In the genomic region with DNA sequence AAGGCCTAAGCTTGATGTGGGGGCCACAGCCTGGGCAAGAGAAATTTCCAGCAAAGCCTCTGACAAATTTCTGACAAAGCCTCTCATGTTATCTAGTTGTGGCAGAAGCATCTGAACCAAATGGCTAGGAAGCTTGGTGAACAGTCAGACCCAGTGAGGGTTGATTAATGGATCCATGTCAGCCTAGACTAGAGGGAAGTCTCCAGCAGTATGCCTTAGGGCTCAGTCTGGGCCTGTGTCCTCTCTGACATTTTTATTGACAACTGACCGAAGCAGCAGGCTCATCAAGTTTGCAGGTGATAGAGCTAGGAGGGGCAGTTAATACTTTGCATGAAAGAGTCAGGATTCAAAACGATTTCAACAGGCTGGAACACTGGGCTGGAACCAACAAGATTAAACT, we compare ENCODE assay signal across 16 cellular contexts. TPM values are rescaled to one million over a fixed set of nuclear protein-coding genes. Genes with fewer than 3 reads are reported as not detected.
DNase-seq lines count a peak whose midpoint lies in the region; ATAC-seq, FAIRE-seq and TF ChIP-seq lines count a peak whose summit lies in the region.
"Had no signal": no experiment of that assay in that cellular context is flagged by ENCODE, and none has a peak within 500 bp of the region (broad histone marks: within the 10 kb centered on the region; RNA-seq: fewer than 3 reads in every experiment).

No MANE protein-coding gene starts in this region.

- H3K9me3 Mint-ChIP-seq in activated naive CD4-positive, alpha-beta T cell treated with anti-CD3 and anti-CD28 coated beads, Interleukin-2, amount 50 U/mL, for 24 hours: no peaks in the 10 kb centered on the region
- no peaks in the 10 kb centered on the region for H3K9me3 Mint-ChIP-seq in activated naive CD4-positive, alpha-beta T cell treated with anti-CD3 and anti-CD28 coated beads, Interleukin-2, amount 10 ng/mL, durations not matched to agents 7 days and 5 days
- no peaks in the 10 kb centered on the region for H3K9me3 Mint-ChIP-seq in natural killer cell treated with Interleukin-12 subunit alpha and Interleukin-12 subunit beta and Interleukin-15 and Interleukin-18, amount 100 ng/mL, for 72 hours

- H3K36me3 Mint-ChIP-seq in activated naive CD4-positive, alpha-beta T cell treated with anti-CD3 and anti-CD28 coated beads, Interleukin-2, amount 50 U/mL, for 24 hours: peaks cover 3% of the 10 kb centered on the region
- peaks cover 9% of the 10 kb centered on the region for H3K36me3 Mint-ChIP-seq in activated naive CD4-positive, alpha-beta T cell treated with anti-CD3 and anti-CD28 coated beads, Interleukin-2, amount 10 ng/mL, durations not matched to agents 7 days and 5 days
- peaks cover 6% of the 10 kb centered on the region for H3K36me3 Mint-ChIP-seq in natural killer cell treated with Interleukin-12 subunit alpha and Interleukin-12 subunit beta and Interleukin-15 and Interleukin-18, amount 100 ng/mL, for 72 hours

- H3K9me2 ChIP-seq in HCT116 (ENCODE audit: insufficient read depth): no peaks in the 10 kb centered on the region

- H3K9me1 ChIP-seq in K562 (ENCODE audit: control insufficient read depth, insufficient read depth, low read length): no peaks in the 10 kb centered on the region

- H3K4me2 ChIP-seq in HCT116 (ENCODE audit: low read length) (no peak overlapping the region), K562 (ENCODE audit: insufficient read depth, low read length) (no peak overlapping the region)
- H3K4me2 ChIP-seq: BLaER1 treated with 17β-estradiol and CSF1 and Interleukin-3, amounts not matched to agents 10 nM and 100 nM had no signal

- H3K27ac Mint-ChIP-seq in activated naive CD4-positive, alpha-beta T cell treated with anti-CD3 and anti-CD28 coated beads, Interleukin-2, amount 50 U/mL, for 24 hours: peak overlapping the region; percentile 53
- H3K27ac Mint-ChIP-seq in activated naive CD4-positive, alpha-beta T cell treated with anti-CD3 and anti-CD28 coated beads, Interleukin-2, amount 10 ng/mL, durations not matched to agents 7 days and 5 days: no peak overlapping the region
- H3K27ac Mint-ChIP-seq in natural killer cell treated with Interleukin-12 subunit alpha and Interleukin-12 subunit beta and Interleukin-15 and Interleukin-18, amount 100 ng/mL, for 72 hours: no peak overlapping the region

- H3K9ac ChIP-seq in HCT116 (ENCODE audit: low read length) (no peak overlapping the region), K562 (ENCODE audit: insufficient read depth in 1 of 2, low read depth in 2 of 2, low read length in 2 of 2) (no peak overlapping the region), kidney (ENCODE audit: low read length in 2 of 2) (no peak overlapping the region)
- H3K9ac ChIP-seq: BLaER1 treated with 17β-estradiol and CSF1 and Interleukin-3, amounts not matched to agents 10 nM and 100 nM had no signal

- TF ChIP-seq POLR2A in HCT116 (IDR thresholded peaks at IDR 0.05; ENCODE audit: borderline replicate concordance, extremely low read depth, insufficient read depth, insufficient read length): no peak
- TF ChIP-seq POLR2A in K562 (conservative IDR thresholded peaks at IDR 0.05): no peak

- WGBS in K562 (ENCODE audit: insufficient coverage, low coverage, missing lambda C conversion rate): 26% methylated on average over 2 of the region's 2 CpGs

- peaks cover 0 to 7% of the 10 kb centered on the region in 2 experiments; a peak in 1 of 4 replicates for H3K36me3 ChIP-seq in HCT116 (ENCODE audit: control insufficient read depth in 1 of 2, insufficient read depth in 2 of 2, low read length in 2 of 2)
- no peaks in the 10 kb centered on the region for H3K36me3 ChIP-seq in K562 (ENCODE audit: control insufficient read depth, insufficient read depth, low read length)
- no peaks in the 10 kb centered on the region for H3K36me3 ChIP-seq in kidney (ENCODE audit: control insufficient read depth in 1 of 2, insufficient read depth in 2 of 2, low read length in 2 of 2)

- no peak for DNase-seq in activated naive CD4-positive, alpha-beta T cell treated with anti-CD3 and anti-CD28 coated beads, Interleukin-2, amount 10 ng/mL, durations not matched to agents 7 days and 5 days
- DNase-seq in HCT116 (ENCODE audit: low read depth, low spot score): no peak
- DNase-seq in K562 (ENCODE audit: extremely low read depth in 1 of 4, low spot score in 3 of 4): peak in 1 of 4 experiments; percentile 22
- no peak for DNase-seq in natural killer cell treated with Interleukin-12 subunit alpha and Interleukin-12 subunit beta and Interleukin-15 and Interleukin-18, amount 100 ng/mL, for 72 hours (ENCODE audit: low spot score)
- no peak for DNase-seq in inferior parietal cortex (ENCODE audit: extremely low spot score)
- no peak for DNase-seq in kidney
- DNase-seq: 8988T; AML-193; CD4-positive, CD25-positive, alpha-beta regulatory T cell; COR-L47; DND-41; GF-D8 had no signal

- H3K4me3 ChIP-seq in HCT116 (replicated peaks in 1 of 2; ENCODE audit: low read depth in 1 of 2, low read length in 2 of 2) (no peak overlapping the region), K562 (no peak overlapping the region), kidney (ENCODE audit: low read length in 2 of 2) (no peak overlapping the region)
- H3K4me3 ChIP-seq: BLaER1 treated with 17β-estradiol and CSF1 and Interleukin-3, amounts not matched to agents 10 nM and 100 nM had no signal

- ATAC-seq in HCT116 (no peak), K562 (no peak), HG03159 (IDR thresholded peaks at IDR 0.05; ENCODE audit: unreplicated experiment) (no peak)
- no peak for ATAC-seq in natural killer cell treated with Interleukin-12 subunit alpha and Interleukin-12 subunit beta and Interleukin-15 and Interleukin-18, amount 100 ng/mL, for 72 hours

- intact Hi-C loops in HCT116 (cut with micrococcal nuclease): loop anchor here (5.0 kb wide), 1 partner anchor 166 kb away; no protein-coding TSS in a partner anchor
- intact Hi-C loops in K562 (cut with micrococcal nuclease): loop anchor here (5.0 kb wide), 1 partner anchor 166 kb away; no protein-coding TSS in a partner anchor
- intact Hi-C loops in kidney (cut with DNase I): loop anchor here (10.0 kb wide), 1 partner anchor 314 kb away; no protein-coding TSS in a partner anchor

- no peak overlapping the region for H3K4me3 Mint-ChIP-seq in activated naive CD4-positive, alpha-beta T cell treated with anti-CD3 and anti-CD28 coated beads, Interleukin-2, amount 50 U/mL, for 24 hours
- H3K4me3 Mint-ChIP-seq in activated naive CD4-positive, alpha-beta T cell treated with anti-CD3 and anti-CD28 coated beads, Interleukin-2, amount 10 ng/mL, durations not matched to agents 7 days and 5 days: no peak overlapping the region
- H3K4me3 Mint-ChIP-seq in natural killer cell treated with Interleukin-12 subunit alpha and Interleukin-12 subunit beta and Interleukin-15 and Interleukin-18, amount 100 ng/mL, for 72 hours: peak overlapping the region; percentile 28

- H3K27ac ChIP-seq in HCT116 (ENCODE audit: low read depth, low read length): no peak overlapping the region
- no peak overlapping the region for H3K27ac ChIP-seq in K562 (ENCODE audit: extremely low read depth, low read depth, low read length)
- no peak overlapping the region for H3K27ac ChIP-seq in kidney (ENCODE audit: low read depth in 2 of 2, low read length in 2 of 2)
- H3K27ac ChIP-seq: BLaER1 treated with 17β-estradiol and CSF1 and Interleukin-3, amounts not matched to agents 10 nM and 100 nM had no signal

- RAD21 ChIA-PET in HCT116 (lab: Charles Lee; ENCODE audit: low non-redundant PET in 1 of 2, low total read pairs in 2 of 2, uncharacterized antibody in 2 of 2, unreplicated experiment in 2 of 2): interaction anchor here (3.8 to 4.0 kb wide), 2 partner anchors 318 kb away, joined by 22 to 36 read pairs; no protein-coding TSS in a partner anchor

- H3K4me1 Mint-ChIP-seq in activated naive CD4-positive, alpha-beta T cell treated with anti-CD3 and anti-CD28 coated beads, Interleukin-2, amount 50 U/mL, for 24 hours: peaks cover 16% of the 10 kb centered on the region
- peaks cover 24% of the 10 kb centered on the region for H3K4me1 Mint-ChIP-seq in activated naive CD4-positive, alpha-beta T cell treated with anti-CD3 and anti-CD28 coated beads, Interleukin-2, amount 10 ng/mL, durations not matched to agents 7 days and 5 days
- H3K4me1 Mint-ChIP-seq in natural killer cell treated with Interleukin-12 subunit alpha and Interleukin-12 subunit beta and Interleukin-15 and Interleukin-18, amount 100 ng/mL, for 72 hours (ENCODE audit: low read depth in 2 of 2): peaks cover 9 to 11% of the 10 kb centered on the region in 2 donors

- FAIRE-seq in K562 (lab: Jason Lieb, UNC) (peak; percentile 11), kidney (lab: Jason Lieb, UNC) (no peak)
- FAIRE-seq: H54 had no signal

- no peak for TF ChIP-seq EP300 in K562 (IDR thresholded peaks at IDR 0.05; ENCODE audit: low read length)

- H3K9me3 ChIP-seq in HCT116 (ENCODE audit: control insufficient read depth in 1 of 2, insufficient read depth in 1 of 2, low read depth in 1 of 2, low read length in 2 of 2) (no peaks in the 10 kb centered on the region), K562 (replicated peaks; ENCODE audit: control insufficient read depth, insufficient read depth, low read depth, low read length) (no peaks in the 10 kb centered on the region), kidney (ENCODE audit: control insufficient read depth in 1 of 2, low read length in 2 of 2) (no peaks in the 10 kb centered on the region)
- H3K9me3 ChIP-seq: BLaER1 treated with 17β-estradiol and CSF1 and Interleukin-3, amounts not matched to agents 10 nM and 100 nM had no signal

- H4K20me1 ChIP-seq in HCT116 (ENCODE audit: insufficient read depth) (no peaks in the 10 kb centered on the region), K562 (replicated peaks; ENCODE audit: control insufficient read depth, insufficient read depth, low read length) (no peaks in the 10 kb centered on the region; the same call in 1 of the 2 replicates)

- POLR2A ChIA-PET in HCT116 (lab: Charles Lee) (no interaction called here), K562 (lab: Yijun Ruan, JAX) (interaction anchor here (0.6 to 1.2 kb wide), 3 partner anchors 9 to 196 kb away, joined by 3 read pairs; no protein-coding TSS in a partner anchor)

- in situ Hi-C loops in K562 (cut with MboI): loop anchor here (5.0 to 25.0 kb wide), 2 partner anchors 181 to 301 kb away; no protein-coding TSS in a partner anchor

- H3K27me3 ChIP-seq in HCT116 (ENCODE audit: insufficient read depth, low read length) (no peaks in the 10 kb centered on the region), K562 (ENCODE audit: control insufficient read depth in 2 of 2, insufficient read depth in 2 of 2, low read length in 2 of 2) (peaks cover 0 to 5% of the 10 kb centered on the region in 2 experiments; a peak in 1 of 5 replicates)
- H3K27me3 ChIP-seq: BLaER1 treated with 17β-estradiol and CSF1 and Interleukin-3, amounts not matched to agents 10 nM and 100 nM had no signal

- H2AFZ ChIP-seq in HCT116 (ENCODE audit: low read depth, low read length, poor library complexity, severe bottlenecking) (no peak overlapping the region), K562 (ENCODE audit: low read depth, low read length) (no peak overlapping the region)

- peaks cover 0 to 10% of the 10 kb centered on the region in 2 experiments; a peak in 2 of 4 replicates for H3K4me1 ChIP-seq in HCT116 (ENCODE audit: control insufficient read depth in 1 of 2, insufficient read depth in 2 of 2, low read length in 2 of 2)
- H3K4me1 ChIP-seq in K562 (replicated peaks in 1 of 2; ENCODE audit: control insufficient read depth in 2 of 2, insufficient read depth in 2 of 2, low read length in 2 of 2): peaks cover 3 to 12% of the 10 kb centered on the region in 2 experiments; a peak in 2 of 5 replicates
- no peaks in the 10 kb centered on the region for H3K4me1 ChIP-seq in kidney (ENCODE audit: control insufficient read depth in 1 of 2, insufficient read depth in 1 of 2, low read depth in 1 of 2, low read length in 2 of 2)

- TF ChIP-seq CTCF in HCT116 (IDR thresholded peaks at IDR 0.05 in 2 of 3, conservative IDR thresholded peaks at IDR 0.05 in 1 of 3; ENCODE audit: borderline replicate concordance in 1 of 3, insufficient read depth in 1 of 3, low read depth in 2 of 3, low read length in 2 of 3): no peak
- TF ChIP-seq CTCF in K562 (IDR thresholded peaks at IDR 0.05 in 2 of 3, conservative IDR thresholded peaks at IDR 0.05 in 1 of 3; ENCODE audit: insufficient read depth in 2 of 3, low read depth in 1 of 3, low read length in 3 of 3): no peak
- no peak for TF ChIP-seq CTCF in kidney (IDR thresholded peaks at IDR 0.05; ENCODE audit: borderline replicate concordance, extremely low read depth, insufficient read depth)

- no peak for TF ChIP-seq RAD21 in HCT116 (IDR thresholded peaks at IDR 0.05; ENCODE audit: low read depth)
- TF ChIP-seq RAD21 in K562 (CRISPR knock-in tag; conservative IDR thresholded peaks at IDR 0.05 in 1 of 2, IDR thresholded peaks at IDR 0.05 in 1 of 2): no peak

- CTCF ChIA-PET in activated naive CD4-positive, alpha-beta T cell treated with anti-CD3 and anti-CD28 coated beads, Interleukin-2, amount 10 ng/mL, durations not matched to agents 7 days and 5 days (lab: Charles Lee): interaction anchor here (0.7 to 4.0 kb wide), 6 partner anchors 10 to 453 kb away, joined by 3 to 31 read pairs (median 6); a partner anchor contains a TSS
- CTCF ChIA-PET in HCT116 (lab: Charles Lee) (interaction anchor here (0.6 to 10.7 kb wide), 9 partner anchors 8 to 453 kb away, joined by 3 to 182 read pairs (median 11); a partner anchor contains a TSS), K562 (lab: Yijun Ruan, JAX; ENCODE audit: low intra/inter-chr PET ratio) (interaction anchor here (2.0 to 2.4 kb wide), 2 partner anchors 183 to 318 kb away, joined by 9 to 16 read pairs; a partner anchor contains a TSS)

- H3K79me2 ChIP-seq in HCT116 (ENCODE audit: insufficient read depth, low read length) (no peaks in the 10 kb centered on the region), K562 (ENCODE audit: control insufficient read depth, insufficient read depth, low read length) (no peaks in the 10 kb centered on the region)

- peaks cover 19% of the 10 kb centered on the region for H3K27me3 Mint-ChIP-seq in activated naive CD4-positive, alpha-beta T cell treated with anti-CD3 and anti-CD28 coated beads, Interleukin-2, amount 50 U/mL, for 24 hours
- peaks cover 49% of the 10 kb centered on the region for H3K27me3 Mint-ChIP-seq in activated naive CD4-positive, alpha-beta T cell treated with anti-CD3 and anti-CD28 coated beads, Interleukin-2, amount 10 ng/mL, durations not matched to agents 7 days and 5 days
- H3K27me3 Mint-ChIP-seq in natural killer cell treated with Interleukin-12 subunit alpha and Interleukin-12 subunit beta and Interleukin-15 and Interleukin-18, amount 100 ng/mL, for 72 hours: peaks cover 13 to 24% of the 10 kb centered on the region in 2 donors

- BruUV-seq in HCT116 (replicated peaks; lab: Mats Ljungman, UMichigan): no TSS peak
- BruUV-seq in K562 (replicated peaks; lab: Mats Ljungman, UMichigan): no TSS peak

RNA-seq across cellular contexts. Expression of a gene that starts 25.3 kb away (rescaled TPM):
- total RNA-seq in HCT116 (2021; ENCODE audit: unreplicated experiment) (67.2 TPM), K562 (2014; rRNA removed) (3.1 and 3.8 TPM in 2 replicates), K562 (2014; rRNA removed; fragmentation: Illumina TruSeq; extraction: Trizol) (11.1 and 14.1 TPM in 2 replicates), K562 (2015; rRNA removed; fragmentation: Illumina TruSeq; extraction: Trizol) (10.6 and 11.6 TPM in 2 replicates), K562 (2021) (16.8 and 19.1 TPM in 2 replicates), kidney (40.6 TPM)
- polyA plus RNA-seq in HCT116 (2012): 22.0 and 30.5 TPM in 2 replicates
- 28.9 and 30.4 TPM in 2 replicates for total RNA-seq in K562 (2011; cell fraction: chromatin; rRNA removed; ENCODE audit: low replicate concordance)
- total RNA-seq in K562 (2011; cell fraction: nucleolus; rRNA removed): 12.9 and 13.3 TPM in 2 replicates
- total RNA-seq in K562 (2011; cell fraction: nucleoplasm; rRNA removed): 23.5 and 34.9 TPM in 2 replicates
- polyA plus RNA-seq in K562 (2011; rRNA removed) (5.1 and 8.5 TPM in 2 replicates), K562 (2014; fragmentation: Illumina TruSeq; extraction: Trizol) (6.7 and 7.1 TPM in 2 replicates), K562 (2014; fragmentation: Nextera tagmentation; extraction: Ambion mirVana) (1 to 10 TPM; 1.2 to 1.7 TPM), K562 (2014; rRNA removed) (4.3 and 6.9 TPM in 2 replicates), kidney (ENCODE audit: insufficient read depth, low read depth, low replicate concordance) (10.9 TPM)
- 3.3 and 4.8 TPM in 2 replicates for polyA plus RNA-seq in K562 (2011; cell fraction: cytosol; rRNA removed)
- polyA plus RNA-seq in K562 (2011; cell fraction: nucleus; rRNA removed): 9.0 and 10.7 TPM in 2 replicates
- 9.0 and 10.2 TPM in 2 replicates for polyA plus RNA-seq in K562 (2012)
- polyA minus RNA-seq in K562 (2011; rRNA and poly(A)+ RNA removed): 10.1 and 11.4 TPM in 2 replicates
- 3.3 and 3.6 TPM in 2 replicates for polyA minus RNA-seq in K562 (2011; cell fraction: cytosol; rRNA and poly(A)+ RNA removed)
- 5.3 and 9.0 TPM in 2 replicates for polyA minus RNA-seq in K562 (2011; cell fraction: nucleus; rRNA and poly(A)+ RNA removed)
- 10 to 100 TPM; 49.2 to 57.6 TPM for total RNA-seq in natural killer cell treated with Interleukin-12 subunit alpha and Interleukin-12 subunit beta and Interleukin-15 and Interleukin-18, amount 100 ng/mL, for 72 hours

RNA-seq across cellular contexts. Expression of a gene that starts 31.3 kb away (rescaled TPM):
- total RNA-seq in HCT116 (2021; ENCODE audit: unreplicated experiment): 243 TPM
- 253 and 361 TPM in 2 replicates for polyA plus RNA-seq in HCT116 (2012)
- total RNA-seq in K562 (2011; cell fraction: chromatin; rRNA removed; ENCODE audit: low replicate concordance): 63.2 and 102 TPM in 2 replicates
- total RNA-seq in K562 (2011; cell fraction: nucleolus; rRNA removed): 118 and 126 TPM in 2 replicates
- 95.7 and 98.5 TPM in 2 replicates for total RNA-seq in K562 (2011; cell fraction: nucleoplasm; rRNA removed)
- total RNA-seq in K562 (2014; rRNA removed): 262 and 285 TPM in 2 replicates
- 129 and 131 TPM in 2 replicates for total RNA-seq in K562 (2014; rRNA removed; fragmentation: Illumina TruSeq; extraction: Trizol)
- 188 and 199 TPM in 2 replicates for total RNA-seq in K562 (2015; rRNA removed; fragmentation: Illumina TruSeq; extraction: Trizol)
- 146 and 154 TPM in 2 replicates for total RNA-seq in K562 (2021)
- polyA plus RNA-seq in K562 (2011; rRNA removed): 176 and 195 TPM in 2 replicates
- polyA plus RNA-seq in K562 (2011; cell fraction: cytosol; rRNA removed): 335 and 444 TPM in 2 replicates
- polyA plus RNA-seq in K562 (2011; cell fraction: nucleus; rRNA removed): 122 and 141 TPM in 2 replicates
- 130 and 201 TPM in 2 replicates for polyA plus RNA-seq in K562 (2012)
- 149 and 201 TPM in 2 replicates for polyA plus RNA-seq in K562 (2014; fragmentation: Illumina TruSeq; extraction: Trizol)
- 100 to 1,000 TPM; 307 to 360 TPM for polyA plus RNA-seq in K562 (2014; fragmentation: Nextera tagmentation; extraction: Ambion mirVana)
- 307 and 321 TPM in 2 replicates for polyA plus RNA-seq in K562 (2014; rRNA removed)
- polyA minus RNA-seq in K562 (2011; rRNA and poly(A)+ RNA removed): 97.2 and 106 TPM in 2 replicates
- 29.7 and 38.8 TPM in 2 replicates for polyA minus RNA-seq in K562 (2011; cell fraction: cytosol; rRNA and poly(A)+ RNA removed)
- polyA minus RNA-seq in K562 (2011; cell fraction: nucleus; rRNA and poly(A)+ RNA removed): 31.5 and 44.4 TPM in 2 replicates
- 100 to 1,000 TPM; 165 to 209 TPM for total RNA-seq in natural killer cell treated with Interleukin-12 subunit alpha and Interleukin-12 subunit beta and Interleukin-15 and Interleukin-18, amount 100 ng/mL, for 72 hours
- total RNA-seq in kidney: 162 TPM
- polyA plus RNA-seq in kidney (ENCODE audit: insufficient read depth, low read depth, low replicate concordance): 638 TPM

RNA-seq across cellular contexts. Expression of a gene that starts 41.3 kb away (rescaled TPM):
- total RNA-seq in HCT116 (2021; ENCODE audit: unreplicated experiment): 30.9 TPM
- polyA plus RNA-seq in HCT116 (2012): 13.2 and 17.0 TPM in 2 replicates
- 69.2 and 102 TPM in 2 replicates for total RNA-seq in K562 (2011; cell fraction: chromatin; rRNA removed; ENCODE audit: low replicate concordance)
- 39.9 and 43.8 TPM in 2 replicates for total RNA-seq in K562 (2011; cell fraction: nucleolus; rRNA removed)
- 50.3 and 57.0 TPM in 2 replicates for total RNA-seq in K562 (2011; cell fraction: nucleoplasm; rRNA removed)
- 0.91 and 1.3 TPM in 2 replicates for total RNA-seq in K562 (2014; rRNA removed)
- 1.5 and 1.6 TPM in 2 replicates for total RNA-seq in K562 (2014; rRNA removed; fragmentation: Illumina TruSeq; extraction: Trizol)
- total RNA-seq in K562 (2015; rRNA removed; fragmentation: Illumina TruSeq; extraction: Trizol): 1.2 and 1.5 TPM in 2 replicates
- total RNA-seq in K562 (2021): 4.2 and 4.6 TPM in 2 replicates
- polyA plus RNA-seq in K562 (2011; rRNA removed): 7.0 and 14.6 TPM in 2 replicates
- polyA plus RNA-seq in K562 (2011; cell fraction: cytosol; rRNA removed): 2.5 and 4.6 TPM in 2 replicates
- polyA plus RNA-seq in K562 (2011; cell fraction: nucleus; rRNA removed): 107 and 125 TPM in 2 replicates
- 4.4 and 17.7 TPM in 2 replicates for polyA plus RNA-seq in K562 (2012)
- polyA plus RNA-seq in K562 (2014; fragmentation: Illumina TruSeq; extraction: Trizol): 3.4 and 5.1 TPM in 2 replicates
- 1 to 10 TPM; 1.2 to 2.4 TPM for polyA plus RNA-seq in K562 (2014; fragmentation: Nextera tagmentation; extraction: Ambion mirVana)
- 5.9 and 7.2 TPM in 2 replicates for polyA plus RNA-seq in K562 (2014; rRNA removed)
- 4.2 and 4.7 TPM in 2 replicates for polyA minus RNA-seq in K562 (2011; rRNA and poly(A)+ RNA removed)
- 1.0 and 1.1 TPM in 2 replicates for polyA minus RNA-seq in K562 (2011; cell fraction: cytosol; rRNA and poly(A)+ RNA removed)
- 12.0 and 18.8 TPM in 2 replicates for polyA minus RNA-seq in K562 (2011; cell fraction: nucleus; rRNA and poly(A)+ RNA removed)
- 10 to 100 TPM; 22.7 to 62.2 TPM for total RNA-seq in natural killer cell treated with Interleukin-12 subunit alpha and Interleukin-12 subunit beta and Interleukin-15 and Interleukin-18, amount 100 ng/mL, for 72 hours
- 10.6 TPM for total RNA-seq in kidney
- polyA plus RNA-seq in kidney (ENCODE audit: insufficient read depth, low read depth, low replicate concordance): 5.6 TPM
